ENCODE assay signal across 8 cellular contexts in the genomic region with DNA sequence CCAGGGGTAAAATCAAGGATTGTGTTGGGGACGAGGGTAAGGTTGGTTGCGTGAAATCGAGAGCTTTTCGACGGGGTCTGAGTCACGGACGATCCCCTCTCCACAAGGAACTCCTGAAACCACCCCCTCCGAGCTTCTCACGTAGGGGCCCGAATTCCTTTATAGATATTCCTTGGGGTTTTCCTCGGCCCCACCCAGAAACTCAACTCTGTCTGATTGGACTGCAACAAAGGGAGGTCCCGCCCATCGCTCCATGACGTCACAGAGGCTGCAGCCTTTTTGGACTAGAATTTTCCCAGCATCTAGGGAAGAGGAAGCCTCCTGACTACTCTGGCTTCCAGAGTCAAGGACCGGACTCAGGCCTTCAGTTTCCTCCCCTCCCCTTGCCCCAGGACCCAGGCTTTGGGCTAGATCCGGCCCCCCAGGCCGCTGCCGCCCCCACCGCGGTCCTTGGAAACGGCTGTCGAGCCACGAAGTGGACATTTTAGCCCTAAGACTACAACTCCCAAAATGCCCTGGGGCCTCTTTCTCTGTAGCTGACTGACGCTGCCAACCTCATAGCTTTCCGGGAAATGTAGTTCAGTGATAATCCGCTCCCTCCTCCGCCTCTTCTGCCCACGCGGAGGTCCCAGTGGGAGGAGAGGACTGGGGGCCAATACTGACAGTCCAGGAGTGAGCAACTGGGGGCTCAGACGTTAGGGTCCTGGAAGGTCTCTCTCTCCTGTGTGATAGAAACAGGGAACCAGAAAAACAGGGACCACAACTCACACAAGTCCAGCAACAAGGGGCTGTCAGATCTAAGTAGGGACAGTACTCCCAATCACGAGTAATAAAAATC. TPM values are rescaled to one million over a fixed set of nuclear protein-coding genes. Genes with fewer than 3 reads are reported as not detected.
A peak's percentile ranks its signal among the peaks of the same experiment; 100 is the strongest.
DNase-seq lines count a peak whose midpoint lies in the region; ATAC-seq, FAIRE-seq and TF ChIP-seq lines count a peak whose summit lies in the region.

TSS of gene IZUMO1 (minus strand) at position 172 of the 838 bp plus-strand sequence. CDS start 1,050 bp downstream, outside the sequence.

- H3K36me3 ChIP-seq in ACC112 (ENCODE audit: insufficient read depth, low read length) (no peaks in the 10 kb centered on the region), colonic mucosa (no peaks in the 10 kb centered on the region), kidney epithelial cell (ENCODE audit: control insufficient read depth, insufficient read depth, low read length) (no peaks in the 10 kb centered on the region), smooth muscle cell (ENCODE audit: low read depth) (no peaks in the 10 kb centered on the region)

- ATAC-seq in GM21528 (IDR thresholded peaks at IDR 0.05; ENCODE audit: low FRiP score, unreplicated experiment), result no peak

- no peaks in the 10 kb centered on the region for H3K4me1 ChIP-seq in ACC112 (ENCODE audit: control insufficient read depth, insufficient read depth, low read length, unreplicated experiment)
- H3K4me1 ChIP-seq in colonic mucosa, result no peaks in the 10 kb centered on the region
- H3K4me1 ChIP-seq in smooth muscle cell (ENCODE audit: low read depth), result no peaks in the 10 kb centered on the region

- H3K27ac ChIP-seq in ACC112 (ENCODE audit: low read depth, low read length) (peak within 1 kb of the TSS; percentile 65), colonic mucosa (no peak within 1 kb of the TSS), smooth muscle cell (ENCODE audit: low read depth) (peak within 1 kb of the TSS; percentile 74)

- H4K20me1 ChIP-seq in smooth muscle cell (ENCODE audit: low read depth), result no peaks in the 10 kb centered on the region

- 0 out of 2 replicates have a peak, but pooled peaks cover 4% of the 10 kb centered on the region for H3K27me3 ChIP-seq in ACC112 (ENCODE audit: insufficient read depth, low read length)
- peaks cover 7% of the 10 kb centered on the region for H3K27me3 ChIP-seq in colonic mucosa
- H3K27me3 ChIP-seq in kidney epithelial cell (ENCODE audit: control insufficient read depth, insufficient read depth, low read length), result no peaks in the 10 kb centered on the region
- H3K27me3 ChIP-seq in smooth muscle cell (ENCODE audit: low read depth), result peaks cover under 1% of the 10 kb centered on the region

- H3K9ac ChIP-seq in colonic mucosa (ENCODE audit: low read depth in 2 of 2, low read length in 2 of 2), result no peak within 1 kb of the TSS
- peak within 1 kb of the TSS; percentile 88 for H3K9ac ChIP-seq in smooth muscle cell (ENCODE audit: low read depth)

- H3K4me3 ChIP-seq in ACC112 (ENCODE audit: low read depth, low read length) (peak within 1 kb of the TSS; percentile 79), colonic mucosa (no peak within 1 kb of the TSS), kidney epithelial cell (ENCODE audit: low read depth, low read length) (peak within 1 kb of the TSS; percentile 42), smooth muscle cell (peak within 1 kb of the TSS; percentile 75)

- peaks cover 3% of the 10 kb centered on the region for H3F3A ChIP-seq in smooth muscle cell (ENCODE audit: low read depth)

- DNase-seq in HEK293T (ENCODE audit: extremely low spot score) (peak; percentile 84), colonic mucosa (peak; percentile 71), kidney epithelial cell (ENCODE audit: low read depth) (peak; percentile 72), smooth muscle cell (lab: John Stamatoyannopoulos, UW; ENCODE audit: unreplicated experiment) (peak; percentile 73), cortex of kidney (lab: John Stamatoyannopoulos, UW) (no peak)

- 9% methylated on average over 30 of the region's 31 CpGs for WGBS in smooth muscle cell (ENCODE audit: low lambda C conversion rate)

- H3K4me2 ChIP-seq in smooth muscle cell, result peak within 1 kb of the TSS; percentile 85

- intact Hi-C loops in colonic mucosa (cut with DNase I), result no loop called here

- H2AFZ ChIP-seq in ACC112 (ENCODE audit: low read length, unreplicated experiment), result peak within 1 kb of the TSS; percentile 95
- H2AFZ ChIP-seq in smooth muscle cell (ENCODE audit: low read depth), result peak within 1 kb of the TSS; percentile 96

- CTCF ChIA-PET in HEK293T (lab: Yijun Ruan, JAX), result interaction anchor here (0.6 to 1.0 kb wide), 2 partner anchors 162 to 247 kb away, joined by 3 read pairs; partner anchors contain the start of genes GYS1 and RUVBL2

- FAIRE-seq in TTC549 (lab: Jason Lieb, UNC), result peak; percentile 3

- TF ChIP-seq CTCF in colonic mucosa (IDR thresholded peaks at IDR 0.05) (no peak), kidney epithelial cell (IDR thresholded peaks at IDR 0.05; ENCODE audit: insufficient read depth, low read length, poor library complexity, severe bottlenecking) (no peak), smooth muscle cell (IDR thresholded peaks at IDR 0.05; ENCODE audit: borderline replicate concordance, insufficient read depth, poor library complexity, severe bottlenecking) (no peak)

- H3K79me2 ChIP-seq in ACC112 (ENCODE audit: control insufficient read depth, insufficient read depth, low read length, unreplicated experiment) (no peaks in the 10 kb centered on the region), smooth muscle cell (ENCODE audit: low read depth) (no peaks in the 10 kb centered on the region)

- H3K9me3 ChIP-seq in colonic mucosa (no peaks in the 10 kb centered on the region), smooth muscle cell (replicated peaks; ENCODE audit: low read depth) (no peaks in the 10 kb centered on the region)

- POLR2A ChIA-PET in HEK293T (lab: Yijun Ruan, JAX), result interaction anchor here (0.6 to 1.7 kb wide), 10 partner anchors 8 to 186 kb away, joined by 3 to 9 read pairs (median 4); partner anchors contain the start of gene CA11

TF ChIP-seq in HEK293T, 16 proteins besides CTCF, POLR2A, EP300 and RAD21:
- TF ChIP-seq ELF4 (IDR thresholded peaks at IDR 0.05) (0 out of 2 replicates have a peak, but pooled peaks have one; percentile 18), NFRKB (IDR thresholded peaks at IDR 0.05) (no peak), ARNT (IDR thresholded peaks at IDR 0.05) (no peak), FOXM1 (IDR thresholded peaks at IDR 0.05; ENCODE audit: borderline replicate concordance) (peak; percentile 65; the same call in 1 of the 2 replicates), SUZ12 (IDR thresholded peaks at IDR 0.05) (peak; percentile 90), FOXA1 (IDR thresholded peaks at IDR 0.05) (no peak), L3MBTL2 (conservative IDR thresholded peaks at IDR 0.05) (peak; percentile 66)

RNA-seq across cellular contexts. Expression of gene IZUMO1, which starts in this region (rescaled TPM):
- total RNA-seq in colonic mucosa, result not detected
- total RNA-seq in kidney epithelial cell, result 0.25 TPM in 1 of 2 replicates, not detected in the other
- total RNA-seq in smooth muscle cell, result 0.45 TPM in 1 of 2 replicates, not detected in the other
- not detected in 2 replicates for polyA plus RNA-seq in smooth muscle cell

Comparison
In these comparisons a context has a peak if more than half of its experiments do, and no peak if none do; other contexts are left out.
1. Peak in DNase-seq in colonic mucosa; RNA of the gene not detected or under 1 TPM.
2. Peak in DNase-seq and H3K4me3 ChIP-seq in kidney epithelial cell; RNA of the gene not detected or under 1 TPM.
3. Peak in DNase-seq, H3K4me3 ChIP-seq, H3K27ac ChIP-seq, H3K9ac ChIP-seq and H3K4me2 ChIP-seq in smooth muscle cell; RNA of the gene not detected or under 1 TPM.